In genomic region chr11:125167292-125167953, GRCh38 we compare ENCODE assay signal across 13 cellular contexts. TPM values are rescaled to one million over a fixed set of nuclear protein-coding genes. Genes with fewer than 3 reads are reported as not detected.
DNase-seq lines count a peak whose midpoint lies in the region; ATAC-seq and TF ChIP-seq lines count a peak whose summit lies in the region.
"Had no signal": no experiment of that assay in that cellular context is flagged by ENCODE, and none has a peak within 500 bp of the region (broad histone marks: within the 10 kb centered on the region; RNA-seq: fewer than 3 reads in every experiment).

No MANE protein-coding gene starts in this region.

- no peaks in the 10 kb centered on the region for H3K9me3 Mint-ChIP-seq in natural killer cell treated with Interleukin-12 subunit alpha and Interleukin-12 subunit beta and Interleukin-15 and Interleukin-18, amount 100 ng/mL, for 72 hours
- H3K9me3 Mint-ChIP-seq: dendritic cell treated with granulocyte-macrophage colony-stimulating factor and Interleukin-4, amounts not matched to agents 40 ng/mL and 50 ng/mL, for 4 days had no signal

- DNase-seq in coronary artery (ENCODE audit: low spot score): no peak
- DNase-seq in iris pigment epithelial cell (ENCODE audit: low read depth): peak; percentile 51
- DNase-seq in skeletal muscle cell (ENCODE audit: low read depth): no peak
- DNase-seq in dermis blood vessel endothelial cell: no peak
- no peak for DNase-seq in natural killer cell treated with Interleukin-12 subunit alpha and Interleukin-12 subunit beta and Interleukin-15 and Interleukin-18, amount 100 ng/mL, for 72 hours (ENCODE audit: low spot score)
- no peak for DNase-seq in GM13977 (ENCODE audit: low spot score)
- no peak for DNase-seq in dedifferentiated amniotic fluid mesenchymal stem cell (ENCODE audit: extremely low spot score)
- DNase-seq: mammary epithelial cell, NCI-H1694 had no signal

- no peaks in the 10 kb centered on the region for H3K9me3 ChIP-seq in HUES6 (ENCODE audit: control insufficient read depth, insufficient read depth, low read depth, low read length)

- no peak overlapping the region for H3K27ac Mint-ChIP-seq in natural killer cell treated with Interleukin-12 subunit alpha and Interleukin-12 subunit beta and Interleukin-15 and Interleukin-18, amount 100 ng/mL, for 72 hours
- H3K27ac Mint-ChIP-seq: CD14-positive monocyte; dendritic cell treated with granulocyte-macrophage colony-stimulating factor and Interleukin-4, amounts not matched to agents 40 ng/mL and 50 ng/mL, for 4 days had no signal

- peak overlapping the region; percentile 49 for H3K9ac ChIP-seq in HUES6 (ENCODE audit: low read length)

- peak overlapping the region; percentile 73 for H3K4me3 ChIP-seq in HUES6 (ENCODE audit: low read depth, low read length)
- H3K4me3 ChIP-seq in coronary artery: peak overlapping the region; percentile 77
- H3K4me3 ChIP-seq in skeletal muscle cell (ENCODE audit: low read depth, low read length): peak overlapping the region; percentile 74

- peaks cover 65% of the 10 kb centered on the region for H3K27me3 ChIP-seq in HUES6 (ENCODE audit: control insufficient read depth, insufficient read depth, low read length)

- no peak overlapping the region for H3K4me3 Mint-ChIP-seq in natural killer cell treated with Interleukin-12 subunit alpha and Interleukin-12 subunit beta and Interleukin-15 and Interleukin-18, amount 100 ng/mL, for 72 hours
- H3K4me3 Mint-ChIP-seq: dendritic cell treated with granulocyte-macrophage colony-stimulating factor and Interleukin-4, amounts not matched to agents 40 ng/mL and 50 ng/mL, for 4 days had no signal

- TF ChIP-seq CTCF in coronary artery (IDR thresholded peaks at IDR 0.05) (no peak), GM13977 (IDR thresholded peaks at IDR 0.05; ENCODE audit: extremely low read depth, insufficient read depth, missing control alignments) (no peak)

- H3K27me3 Mint-ChIP-seq in natural killer cell treated with Interleukin-12 subunit alpha and Interleukin-12 subunit beta and Interleukin-15 and Interleukin-18, amount 100 ng/mL, for 72 hours: peaks cover 61 to 85% of the 10 kb centered on the region in 2 donors

- peaks cover 62% of the 10 kb centered on the region for H3K4me1 ChIP-seq in HUES6 (ENCODE audit: control insufficient read depth, insufficient read depth, low read length)

- in situ Hi-C loops in GM13977 (cut with MboI; ENCODE audit: low pct_unique_long_range_greater_than_20kb, low sequenced_read_pairs, unreplicated experiment): loop anchor here (10.0 kb wide), 1 partner anchor 177 kb away; no protein-coding TSS in a partner anchor

- no peak overlapping the region; the same call in 1 of the 2 replicates for H3K27ac ChIP-seq in HUES6 (ENCODE audit: low read depth, low read length)
- peak overlapping the region; percentile 59 to 87 for H3K27ac ChIP-seq in coronary artery
- H3K27ac ChIP-seq: GM23248 had no signal

- no peaks in the 10 kb centered on the region for H3K36me3 Mint-ChIP-seq in natural killer cell treated with Interleukin-12 subunit alpha and Interleukin-12 subunit beta and Interleukin-15 and Interleukin-18, amount 100 ng/mL, for 72 hours

- no peak for ATAC-seq in natural killer cell treated with Interleukin-12 subunit alpha and Interleukin-12 subunit beta and Interleukin-15 and Interleukin-18, amount 100 ng/mL, for 72 hours

- H3K36me3 ChIP-seq in HUES6 (ENCODE audit: control insufficient read depth, insufficient read depth, low read length): no peaks in the 10 kb centered on the region

- peaks cover 13 to 17% of the 10 kb centered on the region in 2 donors for H3K4me1 Mint-ChIP-seq in natural killer cell treated with Interleukin-12 subunit alpha and Interleukin-12 subunit beta and Interleukin-15 and Interleukin-18, amount 100 ng/mL, for 72 hours (ENCODE audit: low read depth in 2 of 2)

RNA-seq across cellular contexts. Expression of gene PKNOX2, which starts 2.9 kb away (rescaled TPM):
- not detected in 2 replicates for total RNA-seq in dermis blood vessel endothelial cell
- total RNA-seq in natural killer cell treated with Interleukin-12 subunit alpha and Interleukin-12 subunit beta and Interleukin-15 and Interleukin-18, amount 100 ng/mL, for 72 hours: not detected

RNA-seq across cellular contexts. Expression of gene TMEM218, which starts 56.0 kb away (rescaled TPM):
- total RNA-seq in dermis blood vessel endothelial cell: 23.1 and 24.2 TPM in 2 replicates
- total RNA-seq in natural killer cell treated with Interleukin-12 subunit alpha and Interleukin-12 subunit beta and Interleukin-15 and Interleukin-18, amount 100 ng/mL, for 72 hours: 10 to 100 TPM; 14.2 to 19.7 TPM
